ENCODE assay signal across 1 cellular context in the genomic region with DNA sequence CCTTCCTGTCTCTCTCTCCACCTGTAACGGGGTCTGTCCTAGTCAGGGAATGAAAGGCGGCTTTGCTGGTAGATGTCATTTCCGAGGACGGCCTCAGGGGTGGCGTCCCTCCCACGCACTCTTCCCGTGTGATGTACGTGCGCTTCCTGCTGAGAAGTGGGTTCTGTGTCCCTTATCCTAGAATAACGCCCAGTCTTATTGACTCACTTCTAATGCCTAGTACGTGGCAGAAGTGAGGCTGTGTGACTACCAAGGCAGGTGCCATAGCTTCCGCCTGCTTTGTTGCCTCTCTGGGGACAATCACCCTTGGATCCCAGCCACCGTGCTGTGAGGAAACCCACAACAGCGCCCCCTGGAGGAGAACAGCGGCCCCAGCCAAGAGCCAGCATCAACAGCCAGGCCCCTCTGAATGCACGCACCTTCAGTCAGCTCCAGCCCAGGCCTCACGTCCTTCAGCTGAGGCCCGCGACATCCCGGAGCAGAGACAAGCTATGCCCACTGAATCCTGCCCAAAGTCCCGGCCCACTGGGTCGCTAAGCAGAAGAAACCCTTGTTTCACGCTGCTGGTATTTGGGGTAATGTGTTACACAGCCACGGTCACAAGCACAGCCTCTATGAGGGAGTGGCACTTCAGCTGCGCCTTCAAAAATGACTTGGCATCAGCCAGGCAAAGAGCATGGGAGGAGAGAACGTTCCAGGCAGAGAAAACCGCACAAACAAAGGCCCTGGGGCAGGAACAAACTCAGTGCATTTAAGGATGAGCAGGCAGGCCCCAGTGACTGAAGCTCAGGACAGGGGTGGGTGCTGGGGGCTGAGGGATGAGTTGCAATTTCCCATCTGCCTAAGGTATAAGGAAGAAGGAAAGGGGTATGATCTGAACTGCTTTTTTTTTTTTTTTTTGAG.
TF ChIP-seq lines count a peak whose summit lies in the region.

No MANE protein-coding gene starts in this region.

TF ChIP-seq in K562, 482 proteins besides CTCF, POLR2A, EP300 and RAD21 (continued from another document and continues in another):
- TF ChIP-seq KLF10 (CRISPR knock-in tag; IDR thresholded peaks at IDR 0.05) (no peak), TGIF2 (CRISPR knock-in tag; IDR thresholded peaks at IDR 0.05) (no peak), LCOR (CRISPR knock-in tag; IDR thresholded peaks at IDR 0.05) (no peak), ZNF280A (IDR thresholded peaks at IDR 0.05; ENCODE audit: low read depth, partially characterized antibody) (no peak), FOXA1 (IDR thresholded peaks at IDR 0.05; ENCODE audit: borderline replicate concordance) (no peak), ZNF253 (CRISPR knock-in tag; conservative IDR thresholded peaks at IDR 0.05) (no peak), CBFB (CRISPR knock-in tag; IDR thresholded peaks at IDR 0.05) (no peak), CBFA2T3 (IDR thresholded peaks at IDR 0.05) (no peak), RUNX1 (IDR thresholded peaks at IDR 0.05; ENCODE audit: low read depth) (no peak), ZNF224 (CRISPR knock-in tag; IDR thresholded peaks at IDR 0.05) (no peak), FOXK2 (conservative IDR thresholded peaks at IDR 0.05 in 1 of 2, IDR thresholded peaks at IDR 0.05 in 1 of 2; ENCODE audit: low read depth in 2 of 2) (0 out of 4 replicates have a peak, but pooled peaks of 1 of the 2 experiments have one; percentile 18), MTA1 (IDR thresholded peaks at IDR 0.05; ENCODE audit: borderline replicate concordance) (no peak), SAFB2 (IDR thresholded peaks at IDR 0.05; ENCODE audit: borderline replicate concordance, low read depth, low read length, severe bottlenecking) (no peak), ATF7 (IDR thresholded peaks at IDR 0.05) (peak; percentile 32; the same call in 1 of the 2 replicates), NEUROD1 (IDR thresholded peaks at IDR 0.05; ENCODE audit: borderline replicate concordance, low read depth, low read length, partially characterized antibody) (no peak), STAT5B (CRISPR knock-in tag; IDR thresholded peaks at IDR 0.05) (no peak), ERF (CRISPR knock-in tag; IDR thresholded peaks at IDR 0.05) (no peak), CSDE1 (IDR thresholded peaks at IDR 0.05) (no peak), CEBPB (tag; IDR thresholded peaks at IDR 0.05) (peak; percentile 14; the same call in 1 of the 2 replicates), U2AF1 (optimal IDR thresholded peaks at IDR 0.05; ENCODE audit: low read depth, low read length) (no peak), ZBTB17 (CRISPR knock-in tag; IDR thresholded peaks at IDR 0.05) (no peak), KLF13 (tag; IDR thresholded peaks at IDR 0.05; ENCODE audit: borderline replicate concordance, low read depth) (no peak), CREBBP (IDR thresholded peaks at IDR 0.05; ENCODE audit: low read depth, low read length) (no peak), MTF1 (CRISPR knock-in tag; IDR thresholded peaks at IDR 0.05; ENCODE audit: borderline replicate concordance) (no peak), FOXJ2 (tag; IDR thresholded peaks at IDR 0.05) (no peak), CC2D1A (IDR thresholded peaks at IDR 0.05) (no peak), ZNF740 (CRISPR knock-in tag; IDR thresholded peaks at IDR 0.05) (no peak), ZNF740 (tag; IDR thresholded peaks at IDR 0.05) (no peak), ZNF699 (CRISPR knock-in tag; IDR thresholded peaks at IDR 0.05; ENCODE audit: insufficient replicate concordance) (no peak), ZNF143 (CRISPR knock-in tag; IDR thresholded peaks at IDR 0.05) (no peak), ZNF354B (CRISPR knock-in tag; IDR thresholded peaks at IDR 0.05) (no peak), CHD2 (IDR thresholded peaks at IDR 0.05; ENCODE audit: low read depth, low read length) (no peak), ZNF57 (CRISPR knock-in tag; IDR thresholded peaks at IDR 0.05) (no peak), CBX8 (IDR thresholded peaks at IDR 0.05; ENCODE audit: borderline replicate concordance, extremely low read depth, low read depth, low read length, poor library complexity, severe bottlenecking) (no peak), ZNF785 (CRISPR knock-in tag; IDR thresholded peaks at IDR 0.05) (no peak), THRAP3 (IDR thresholded peaks at IDR 0.05; ENCODE audit: borderline replicate concordance) (no peak), GABPB2 (CRISPR knock-in tag; conservative IDR thresholded peaks at IDR 0.05) (no peak), HDGF (IDR thresholded peaks at IDR 0.05) (no peak), BRD4 (IDR thresholded peaks at IDR 0.05) (no peak), PTRF (tag; IDR thresholded peaks at IDR 0.05) (no peak)
- TF ChIP-seq, protein P1, sequence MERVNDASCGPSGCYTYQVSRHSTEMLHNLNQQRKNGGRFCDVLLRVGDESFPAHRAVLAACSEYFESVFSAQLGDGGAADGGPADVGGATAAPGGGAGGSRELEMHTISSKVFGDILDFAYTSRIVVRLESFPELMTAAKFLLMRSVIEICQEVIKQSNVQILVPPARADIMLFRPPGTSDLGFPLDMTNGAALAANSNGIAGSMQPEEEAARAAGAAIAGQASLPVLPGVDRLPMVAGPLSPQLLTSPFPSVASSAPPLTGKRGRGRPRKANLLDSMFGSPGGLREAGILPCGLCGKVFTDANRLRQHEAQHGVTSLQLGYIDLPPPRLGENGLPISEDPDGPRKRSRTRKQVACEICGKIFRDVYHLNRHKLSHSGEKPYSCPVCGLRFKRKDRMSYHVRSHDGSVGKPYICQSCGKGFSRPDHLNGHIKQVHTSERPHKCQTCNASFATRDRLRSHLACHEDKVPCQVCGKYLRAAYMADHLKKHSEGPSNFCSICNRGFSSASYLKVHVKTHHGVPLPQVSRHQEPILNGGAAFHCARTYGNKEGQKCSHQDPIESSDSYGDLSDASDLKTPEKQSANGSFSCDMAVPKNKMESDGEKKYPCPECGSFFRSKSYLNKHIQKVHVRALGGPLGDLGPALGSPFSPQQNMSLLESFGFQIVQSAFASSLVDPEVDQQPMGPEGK (CRISPR knock-in tag; IDR thresholded peaks at IDR 0.05; ENCODE audit: borderline replicate concordance): no peak
- TF ChIP-seq, protein P2, sequence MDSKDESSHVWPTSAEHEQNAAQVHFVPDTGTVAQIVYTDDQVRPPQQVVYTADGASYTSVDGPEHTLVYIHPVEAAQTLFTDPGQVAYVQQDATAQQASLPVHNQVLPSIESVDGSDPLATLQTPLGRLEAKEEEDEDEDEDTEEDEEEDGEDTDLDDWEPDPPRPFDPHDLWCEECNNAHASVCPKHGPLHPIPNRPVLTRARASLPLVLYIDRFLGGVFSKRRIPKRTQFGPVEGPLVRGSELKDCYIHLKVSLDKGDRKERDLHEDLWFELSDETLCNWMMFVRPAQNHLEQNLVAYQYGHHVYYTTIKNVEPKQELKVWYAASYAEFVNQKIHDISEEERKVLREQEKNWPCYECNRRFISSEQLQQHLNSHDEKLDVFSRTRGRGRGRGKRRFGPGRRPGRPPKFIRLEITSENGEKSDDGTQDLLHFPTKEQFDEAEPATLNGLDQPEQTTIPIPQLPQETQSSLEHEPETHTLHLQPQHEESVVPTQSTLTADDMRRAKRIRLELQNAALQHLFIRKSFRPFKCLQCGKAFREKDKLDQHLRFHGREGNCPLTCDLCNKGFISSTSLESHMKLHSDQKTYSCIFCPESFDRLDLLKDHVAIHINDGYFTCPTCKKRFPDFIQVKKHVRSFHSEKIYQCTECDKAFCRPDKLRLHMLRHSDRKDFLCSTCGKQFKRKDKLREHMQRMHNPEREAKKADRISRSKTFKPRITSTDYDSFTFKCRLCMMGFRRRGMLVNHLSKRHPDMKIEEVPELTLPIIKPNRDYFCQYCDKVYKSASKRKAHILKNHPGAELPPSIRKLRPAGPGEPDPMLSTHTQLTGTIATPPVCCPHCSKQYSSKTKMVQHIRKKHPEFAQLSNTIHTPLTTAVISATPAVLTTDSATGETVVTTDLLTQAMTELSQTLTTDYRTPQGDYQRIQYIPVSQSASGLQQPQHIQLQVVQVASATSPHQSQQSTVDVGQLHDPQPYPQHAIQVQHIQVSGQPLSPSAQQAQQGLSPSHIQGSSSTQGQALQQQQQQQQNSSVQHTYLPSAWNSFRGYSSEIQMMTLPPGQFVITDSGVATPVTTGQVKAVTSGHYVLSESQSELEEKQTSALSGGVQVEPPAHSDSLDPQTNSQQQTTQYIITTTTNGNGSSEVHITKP (IDR thresholded peaks at IDR 0.05; ENCODE audit: partially characterized antibody): no peak
- TF ChIP-seq, protein P3, sequence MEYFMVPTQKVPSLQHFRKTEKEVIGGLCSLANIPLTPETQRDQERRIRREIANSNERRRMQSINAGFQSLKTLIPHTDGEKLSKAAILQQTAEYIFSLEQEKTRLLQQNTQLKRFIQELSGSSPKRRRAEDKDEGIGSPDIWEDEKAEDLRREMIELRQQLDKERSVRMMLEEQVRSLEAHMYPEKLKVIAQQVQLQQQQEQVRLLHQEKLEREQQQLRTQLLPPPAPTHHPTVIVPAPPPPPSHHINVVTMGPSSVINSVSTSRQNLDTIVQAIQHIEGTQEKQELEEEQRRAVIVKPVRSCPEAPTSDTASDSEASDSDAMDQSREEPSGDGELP (CRISPR knock-in tag; IDR thresholded peaks at IDR 0.05; ENCODE audit: borderline replicate concordance): peak; percentile 45; the same call in 1 of the 2 replicates
- TF ChIP-seq, protein P4, sequence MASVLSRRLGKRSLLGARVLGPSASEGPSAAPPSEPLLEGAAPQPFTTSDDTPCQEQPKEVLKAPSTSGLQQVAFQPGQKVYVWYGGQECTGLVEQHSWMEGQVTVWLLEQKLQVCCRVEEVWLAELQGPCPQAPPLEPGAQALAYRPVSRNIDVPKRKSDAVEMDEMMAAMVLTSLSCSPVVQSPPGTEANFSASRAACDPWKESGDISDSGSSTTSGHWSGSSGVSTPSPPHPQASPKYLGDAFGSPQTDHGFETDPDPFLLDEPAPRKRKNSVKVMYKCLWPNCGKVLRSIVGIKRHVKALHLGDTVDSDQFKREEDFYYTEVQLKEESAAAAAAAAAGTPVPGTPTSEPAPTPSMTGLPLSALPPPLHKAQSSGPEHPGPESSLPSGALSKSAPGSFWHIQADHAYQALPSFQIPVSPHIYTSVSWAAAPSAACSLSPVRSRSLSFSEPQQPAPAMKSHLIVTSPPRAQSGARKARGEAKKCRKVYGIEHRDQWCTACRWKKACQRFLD (CRISPR knock-in tag; IDR thresholded peaks at IDR 0.05): peak; percentile 52; the same call in 1 of the 2 replicates
- TF ChIP-seq, protein P5, sequence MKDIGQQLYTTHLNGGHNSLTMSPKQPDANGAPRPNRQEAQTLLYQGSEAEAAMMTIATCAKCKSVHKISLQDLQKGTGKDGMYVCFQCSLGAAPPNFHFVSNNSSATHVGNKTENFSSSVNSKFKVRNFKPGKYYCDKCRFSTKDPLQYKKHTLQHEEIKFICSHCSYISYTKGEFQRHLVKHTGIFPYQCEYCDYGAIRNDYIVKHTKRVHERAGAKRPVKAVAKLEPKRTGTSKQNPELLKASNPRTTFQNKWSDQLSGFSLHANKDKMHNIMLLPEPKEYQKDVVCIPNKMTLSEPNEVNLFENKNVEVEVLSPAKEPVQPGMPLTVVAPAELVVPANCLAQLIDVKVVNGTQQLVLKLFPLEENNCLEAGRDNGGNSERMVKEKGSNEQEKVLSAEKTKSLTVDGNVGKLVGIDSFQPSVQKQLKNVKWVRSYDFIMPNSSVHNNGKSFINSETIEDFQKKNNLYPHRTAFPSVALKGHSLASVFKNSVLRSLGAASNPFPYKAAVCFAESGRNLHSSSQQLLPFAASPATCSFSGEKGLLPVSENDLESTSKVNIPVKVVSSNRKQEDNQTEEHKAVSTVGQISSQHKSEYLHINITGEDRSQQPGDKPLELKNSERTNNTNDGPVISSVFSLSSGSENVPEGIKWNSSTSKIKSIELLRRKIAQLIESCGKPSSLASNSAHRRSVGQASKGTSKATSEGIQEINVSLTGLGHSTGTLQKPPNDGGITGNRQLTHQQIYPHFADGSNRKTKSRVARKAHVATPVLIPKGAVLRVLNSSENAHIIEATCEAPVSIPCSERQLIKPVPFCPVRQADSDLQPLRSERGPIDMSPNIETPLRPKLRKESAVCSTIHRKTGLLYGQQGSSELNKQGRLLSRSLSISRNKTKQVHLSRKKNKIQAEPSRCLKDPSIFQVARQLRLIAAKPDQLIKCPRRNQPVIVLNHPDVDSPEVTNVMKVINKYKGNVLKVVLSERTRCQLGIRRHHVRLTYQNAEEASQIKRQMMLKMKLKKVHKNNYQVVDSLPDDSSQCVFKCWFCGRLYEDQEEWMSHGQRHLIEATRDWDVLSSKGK (CRISPR knock-in tag; IDR thresholded peaks at IDR 0.05): no peak
